14 cellular contexts compared by ENCODE assay signal in genomic region chr4:7978907-7979651, GRCh38. TPM values are rescaled to one million over a fixed set of nuclear protein-coding genes. Genes with fewer than 3 reads are reported as not detected.
DNase-seq lines count a peak whose midpoint lies in the region; ATAC-seq, FAIRE-seq and TF ChIP-seq lines count a peak whose summit lies in the region.
"Had no signal": no experiment of that assay in that cellular context is flagged by ENCODE, and none has a peak within 500 bp of the region (broad histone marks: within the 10 kb centered on the region; RNA-seq: fewer than 3 reads in every experiment).

No MANE protein-coding gene starts in this region.

- FAIRE-seq in H1 (lab: Jason Lieb, UNC), result no peak
- FAIRE-seq: GM18507 had no signal

- H3K4me3 ChIP-seq in heart right ventricle, result no peak overlapping the region
- H3K4me3 ChIP-seq in H1 (ENCODE audit: extremely low read depth in 1 of 4, insufficient read depth in 2 of 4, low read depth in 3 of 4, low read length in 4 of 4), result no peak overlapping the region
- H3K4me3 ChIP-seq in muscle layer of duodenum (ENCODE audit: low read depth in 1 of 2, low read length in 2 of 2), result no peak overlapping the region

- peak overlapping the region; percentile 91 for H3K18ac ChIP-seq in H1 (ENCODE audit: extremely low read depth, low read length)

- no peak for DNase-seq in heart right ventricle
- no peak for DNase-seq in cardiac septum (ENCODE audit: low spot score)
- peak in 1 of 2 experiments; percentile 50 for DNase-seq in H1 (ENCODE audit: low read depth in 1 of 2, low spot score in 2 of 2)
- no peak for DNase-seq in 8988T
- DNase-seq in NOMO-1 (lab: John Stamatoyannopoulos, UW; ENCODE audit: unreplicated experiment in 2 of 2), result no peak
- DNase-seq: activated CD4-positive, alpha-beta T cell treated with anti-CD3 and anti-CD28 coated beads, Interleukin-2, amount 50 U/mL, for 1 hour; cortex of kidney; GOT3; NCI-H1694; stimulated activated naive CD4-positive, alpha-beta T cell treated with Interleukin-2 at 50 U/mL for 16 hours had no signal

- H2AFZ ChIP-seq in H1 (ENCODE audit: low read length), result peak overlapping the region; percentile 19; the same call in 1 of the 2 replicates

- H2BK12ac ChIP-seq in H1 (ENCODE audit: low read depth, low read length), result peak overlapping the region; percentile 99; the same call in 1 of the 2 replicates

- peak overlapping the region; percentile 45 for H4K91ac ChIP-seq in H1 (replicated peaks; ENCODE audit: insufficient read length, low read length)

- no peak for TF ChIP-seq CTCF in heart right ventricle (IDR thresholded peaks at IDR 0.05)
- no peak for TF ChIP-seq CTCF in H1 (IDR thresholded peaks at IDR 0.05; ENCODE audit: control extremely low read depth in 1 of 3, insufficient read depth in 1 of 3, low read depth in 1 of 3, low read length in 3 of 3)

- TF ChIP-seq EP300 in H1 (IDR thresholded peaks at IDR 0.05; ENCODE audit: borderline replicate concordance in 1 of 2, low read depth in 2 of 2, low read length in 2 of 2), result no peak

- H3K79me2 ChIP-seq in H1 (ENCODE audit: control insufficient read depth in 1 of 2, insufficient read depth in 2 of 2, low read length in 2 of 2), result no peaks in the 10 kb centered on the region

- peak overlapping the region; percentile 95 for H2BK20ac ChIP-seq in H1 (ENCODE audit: low read length)

- TF ChIP-seq RAD21 in H1 (IDR thresholded peaks at IDR 0.05 in 1 of 2, conservative IDR thresholded peaks at IDR 0.05 in 1 of 2; ENCODE audit: low read depth in 2 of 2, low read length in 2 of 2), result no peak

- peak overlapping the region in 7 of 10 donors; percentile 9 to 56 (median 28) for H3K27ac ChIP-seq in heart right ventricle
- H3K27ac ChIP-seq in H1 (ENCODE audit: low read depth, low read length), result peak overlapping the region; percentile 26
- peak overlapping the region; percentile 77 for H3K27ac ChIP-seq in muscle layer of duodenum (ENCODE audit: low read length)

- no peak overlapping the region for H3K56ac ChIP-seq in H1 (replicated peaks; ENCODE audit: insufficient read length, low read depth, low read length)

- H3K4me1 ChIP-seq in heart right ventricle, result peaks cover 0 to 20% (median 16%) of the 10 kb centered on the region in 9 donors
- peaks cover 3 to 18% (median 15%) of the 10 kb centered on the region in 4 experiments for H3K4me1 ChIP-seq in H1 (replicated peaks in 1 of 4; ENCODE audit: control insufficient read depth in 3 of 4, insufficient read depth in 4 of 4, low read length in 3 of 4)
- H3K4me1 ChIP-seq in muscle layer of duodenum (ENCODE audit: control insufficient read depth in 1 of 2, insufficient read depth in 2 of 2, low read length in 2 of 2), result no peaks in the 10 kb centered on the region

- peak overlapping the region; percentile 98; the same call in 1 of the 2 replicates for H2BK5ac ChIP-seq in H1 (ENCODE audit: low read depth, low read length)

- H2BK15ac ChIP-seq in H1 (ENCODE audit: low read length), result peak overlapping the region; percentile 66; the same call in 1 of the 2 replicates

- H4K20me1 ChIP-seq in H1 (replicated peaks in 1 of 2; ENCODE audit: control insufficient read depth in 1 of 2, insufficient read depth in 2 of 2, low read length in 2 of 2), result no peaks in the 10 kb centered on the region

- H3K27me3 ChIP-seq in heart right ventricle, result no peaks in the 10 kb centered on the region
- H3K27me3 ChIP-seq in H1 (replicated peaks in 1 of 4; ENCODE audit: control insufficient read depth in 3 of 4, extremely low read depth in 1 of 4, insufficient read depth in 3 of 4, low read length in 3 of 4), result no peaks in the 10 kb centered on the region
- H3K27me3 ChIP-seq in muscle layer of duodenum (ENCODE audit: low read depth, low read length), result no peaks in the 10 kb centered on the region

- H3K36me3 ChIP-seq in heart right ventricle (no peaks in the 10 kb centered on the region), H1 (ENCODE audit: control insufficient read depth in 2 of 4, insufficient read depth in 4 of 4, low read length in 3 of 4) (no peaks in the 10 kb centered on the region), muscle layer of duodenum (ENCODE audit: control insufficient read depth in 1 of 2, insufficient read depth in 2 of 2, low read length in 2 of 2) (no peaks in the 10 kb centered on the region)

- 0 out of 2 replicates have a peak overlapping the region, but pooled peaks have one; percentile 54 for H4K8ac ChIP-seq in H1 (ENCODE audit: extremely low read depth, insufficient read depth, low read length)

- no peaks in the 10 kb centered on the region for H3K79me1 ChIP-seq in H1 (ENCODE audit: low read depth, low read length)

- H3K9me3 ChIP-seq in heart right ventricle (no peaks in the 10 kb centered on the region), H1 (ENCODE audit: insufficient read depth in 2 of 2, low read depth in 1 of 2, low read length in 1 of 2) (no peaks in the 10 kb centered on the region), muscle layer of duodenum (ENCODE audit: control insufficient read depth in 1 of 2, low read length in 2 of 2) (no peaks in the 10 kb centered on the region)

- H3K9ac ChIP-seq in H1 (replicated peaks in 1 of 4; ENCODE audit: extremely low read depth in 1 of 4, low read depth in 3 of 4, low read length in 3 of 4), result no peak overlapping the region

- H3K4ac ChIP-seq in H1 (replicated peaks; ENCODE audit: insufficient read length, low read depth, low read length), result peak overlapping the region; percentile 70

- H3K23ac ChIP-seq in H1 (ENCODE audit: insufficient read length), result no peak overlapping the region

- peaks cover 10% of the 10 kb centered on the region for H3K23me2 ChIP-seq in H1 (ENCODE audit: low read depth, low read length)

- ATAC-seq in heart right ventricle (peak in 2 of 8 donors; percentile 5 to 8), HG02678 (IDR thresholded peaks at IDR 0.05; ENCODE audit: unreplicated experiment) (no peak), HG03439 (IDR thresholded peaks at IDR 0.05; ENCODE audit: unreplicated experiment) (no peak)

- CTCF ChIA-PET in H1 (lab: Charles Lee; ENCODE audit: partially characterized antibody), result interaction anchor here (0.8 to 3.3 kb wide), 16 partner anchors 8 to 217 kb away, joined by 3 to 16 read pairs (median 4); no protein-coding TSS in a partner anchor

- POLR2A ChIA-PET in H1 (lab: Charles Lee; ENCODE audit: partially characterized antibody), result interaction anchor here (0.7 to 1.7 kb wide), 6 partner anchors 7 to 49 kb away, joined by 3 to 4 read pairs (median 3); partner anchors contain the start of gene AFAP1

- H2BK120ac ChIP-seq in H1 (replicated peaks; ENCODE audit: low read depth, low read length), result peak overlapping the region; percentile 52

- H2AK5ac ChIP-seq in H1 (ENCODE audit: low read depth, low read length), result no peak overlapping the region

- H4K5ac ChIP-seq in H1 (ENCODE audit: insufficient read length, low read depth, low read length), result no peak overlapping the region

- no peak for TF ChIP-seq POLR2A in H1 (IDR thresholded peaks at IDR 0.05; ENCODE audit: control extremely low read depth in 1 of 2, low read depth in 2 of 2, low read length in 2 of 2)

- intact Hi-C loops in heart right ventricle (cut with DNase I) (no loop called here), cardiac septum (cut with DNase I) (no loop called here)

- H3K4me2 ChIP-seq in H1 (ENCODE audit: insufficient read depth in 1 of 2, low read depth in 2 of 2, low read length in 2 of 2), result no peak overlapping the region

- WGBS in heart right ventricle, 2 donors, result 82 to 84% methylated on average over 17 of the region's 17 CpGs
- WGBS in H1 (ENCODE audit: extremely low coverage in 1 of 2, insufficient coverage in 1 of 2, insufficient read length in 1 of 2, insufficient replicate concordance in 2 of 2, low coverage in 1 of 2, low lambda C conversion rate in 2 of 2, missing lambda C conversion rate in 1 of 2), 2 experiments, result 77% methylated on average over 17 of the region's 17 CpGs; no CpG with 5 or more reads in 1 of the 2 experiments

- no peak overlapping the region for H3K14ac ChIP-seq in H1 (ENCODE audit: insufficient read length)

TF ChIP-seq in H1, 55 proteins besides CTCF, POLR2A, EP300 and RAD21:
- TF ChIP-seq, protein P1, sequence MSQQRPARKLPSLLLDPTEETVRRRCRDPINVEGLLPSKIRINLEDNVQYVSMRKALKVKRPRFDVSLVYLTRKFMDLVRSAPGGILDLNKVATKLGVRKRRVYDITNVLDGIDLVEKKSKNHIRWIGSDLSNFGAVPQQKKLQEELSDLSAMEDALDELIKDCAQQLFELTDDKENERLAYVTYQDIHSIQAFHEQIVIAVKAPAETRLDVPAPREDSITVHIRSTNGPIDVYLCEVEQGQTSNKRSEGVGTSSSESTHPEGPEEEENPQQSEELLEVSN (IDR thresholded peaks at IDR 0.05), result peak; percentile 52
- TF ChIP-seq NANOG (IDR thresholded peaks at IDR 0.05; ENCODE audit: insufficient read depth, low read depth, low read length, poor library complexity, severe bottlenecking) (no peak), PHF8 (conservative IDR thresholded peaks at IDR 0.05; ENCODE audit: low read depth, low read length) (no peak), MAX (IDR thresholded peaks at IDR 0.05) (0 out of 2 replicates have a peak, but pooled peaks have one; percentile 32)

RNA-seq across cellular contexts. Expression of gene AFAP1, which starts 39.4 kb away (rescaled TPM):
- total RNA-seq in heart right ventricle (1 to 10 TPM; 4.7 to 8.9 (median 6.2) TPM), cardiac septum (8.7 TPM)
- polyA plus RNA-seq in heart right ventricle (1 to 10 TPM; 2.9 to 4.3 TPM), H1 (2011; rRNA removed) (3.6 and 5.1 TPM in 2 replicates)
- total RNA-seq in H1 (2021; fragmentation: NEBNext Ultra II Directional; extraction: Animal tissue kit (Norgen Biotek cat#: 25700)), result 16.2 and 18.2 TPM in 2 replicates
- 3.6 TPM for polyA plus RNA-seq in H1 (2011; cell fraction: cytosol; rRNA removed)
- polyA plus RNA-seq in H1 (2011; cell fraction: nucleus; rRNA removed), result 9.3 TPM
- polyA plus RNA-seq in H1 (2012, experiment 1 of 2), result 5.8 to 7.5 TPM (median 6.7 TPM) in 4 replicates
- polyA plus RNA-seq in H1 (2012, experiment 2 of 2), result 2.7 TPM
- polyA plus RNA-seq in H1 (2013, experiment 1 of 2), result 7.8 TPM
- polyA plus RNA-seq in H1 (2013, experiment 2 of 2), result 7.8 TPM
- polyA minus RNA-seq in H1 (2011; rRNA and poly(A)+ RNA removed), result 8.1 and 10.5 TPM in 2 replicates
- 5.6 TPM for polyA minus RNA-seq in H1 (2011; cell fraction: cytosol; rRNA and poly(A)+ RNA removed)
- 16.3 TPM for polyA minus RNA-seq in H1 (2011; cell fraction: nucleus; rRNA and poly(A)+ RNA removed)

Comparison
In these comparisons a context has a peak if more than half of its experiments do, and no peak if none do; other contexts are left out.
1. H3K27ac ChIP-seq: peak in every context shown above with its lines; median percentile 77 in muscle layer of duodenum; 28 in heart right ventricle; 26 in H1.